Comparison of ENCODE assay signal across 9 cellular contexts in the genomic region with DNA sequence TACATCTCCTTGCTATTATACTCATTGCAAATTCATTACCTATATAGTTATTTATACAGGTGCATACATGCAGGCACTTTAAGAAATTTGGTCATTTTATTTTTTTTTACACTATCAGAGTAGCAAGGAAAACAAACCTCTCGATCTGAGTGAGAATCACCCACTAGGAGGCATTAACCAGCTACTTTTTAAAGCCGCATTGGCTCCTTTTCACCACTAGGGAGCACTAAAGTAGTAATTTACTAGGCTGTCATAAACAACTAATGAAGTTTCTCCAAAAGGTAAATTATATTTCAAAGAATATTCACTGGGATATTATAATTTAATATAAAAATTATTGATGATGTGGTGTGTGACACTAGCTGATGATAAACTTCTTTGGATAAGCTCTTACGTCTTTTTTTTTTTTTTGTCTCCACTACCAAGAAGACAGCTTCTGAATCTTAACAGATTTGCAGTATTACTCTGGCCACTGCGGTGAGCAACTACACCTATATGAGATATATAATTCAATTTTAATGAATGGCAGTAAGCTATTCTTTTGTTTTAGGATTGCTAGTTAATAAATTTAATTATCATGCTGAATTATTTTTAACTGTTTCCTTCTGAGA.
DNase-seq lines count a peak whose midpoint lies in the region; ATAC-seq lines count a peak whose summit lies in the region.
"Had no signal": no experiment of that assay in that cellular context is flagged by ENCODE, and none has a peak within 500 bp of the region (broad histone marks: within the 10 kb centered on the region; RNA-seq: fewer than 3 reads in every experiment).

No MANE protein-coding gene starts in this region.

- no peaks in the 10 kb centered on the region for H3K4me1 Mint-ChIP-seq in T-cell
- H3K4me1 Mint-ChIP-seq: central memory CD8-positive, alpha-beta T cell had no signal

- POLR2A ChIA-PET in T-cell (lab: Charles Lee), result no interaction called here

- H3K27ac Mint-ChIP-seq in T-cell, result no peak overlapping the region

- CTCF ChIA-PET in T-cell (lab: Charles Lee), result interaction anchor here (0.6 to 1.9 kb wide), 5 partner anchors 10 to 677 kb away, joined by 3 to 6 read pairs (median 5); no protein-coding TSS in a partner anchor

- no peak overlapping the region for H3K4me3 Mint-ChIP-seq in T-cell
- H3K4me3 Mint-ChIP-seq: central memory CD8-positive, alpha-beta T cell had no signal

- peaks cover 0 to 5% (median 0%) of the 10 kb centered on the region in 3 donors for H3K9me3 Mint-ChIP-seq in T-cell

- H3K27me3 Mint-ChIP-seq in T-cell, result no peaks in the 10 kb centered on the region
- H3K27me3 Mint-ChIP-seq: central memory CD8-positive, alpha-beta T cell had no signal

- peak; percentile 93 for ATAC-seq in GM21447 (IDR thresholded peaks at IDR 0.05; ENCODE audit: unreplicated experiment)
- ATAC-seq in HG03521 (IDR thresholded peaks at IDR 0.05; ENCODE audit: unreplicated experiment), result peak; percentile 87
- peak; percentile 80 for ATAC-seq in left lobe of liver
- no peak for ATAC-seq in T-cell (replicated peaks in 1 of 4)

- no peaks in the 10 kb centered on the region for H3K36me3 Mint-ChIP-seq in T-cell

- peak; percentile 17 for DNase-seq in GM04504 (ENCODE audit: low read depth)
- peak; percentile 84 for DNase-seq in NCI-H748 treated with DMSO at 0.1 percent for 48 hours (lab: John Stamatoyannopoulos, UW)
- DNase-seq in brain pericyte (ENCODE audit: low read depth, low spot score), result peak; percentile 13
- DNase-seq in left lobe of liver (ENCODE audit: low spot score), result no peak
- DNase-seq in activated effector memory CD4-positive, alpha-beta T cell treated with Interleukin-2 at 50 U/mL for 16 hours, result no peak
- no peak for DNase-seq in T-cell

Comparison
In these comparisons a context has a peak if more than half of its experiments do, and no peak if none do; other contexts are left out.
1. DNase-seq: peak in GM04504 (single experiment), NCI-H748 treated with DMSO at 0.1 percent for 48 hours (single experiment) and brain pericyte (single experiment); none in left lobe of liver (single experiment), activated effector memory CD4-positive, alpha-beta T cell treated with Interleukin-2 at 50 U/mL for 16 hours (single experiment) and T-cell (0 of 34).
2. ATAC-seq: peak in GM21447 (single experiment), HG03521 (single experiment) and left lobe of liver (single experiment); none in T-cell (0 of 4).